In the genomic region with DNA sequence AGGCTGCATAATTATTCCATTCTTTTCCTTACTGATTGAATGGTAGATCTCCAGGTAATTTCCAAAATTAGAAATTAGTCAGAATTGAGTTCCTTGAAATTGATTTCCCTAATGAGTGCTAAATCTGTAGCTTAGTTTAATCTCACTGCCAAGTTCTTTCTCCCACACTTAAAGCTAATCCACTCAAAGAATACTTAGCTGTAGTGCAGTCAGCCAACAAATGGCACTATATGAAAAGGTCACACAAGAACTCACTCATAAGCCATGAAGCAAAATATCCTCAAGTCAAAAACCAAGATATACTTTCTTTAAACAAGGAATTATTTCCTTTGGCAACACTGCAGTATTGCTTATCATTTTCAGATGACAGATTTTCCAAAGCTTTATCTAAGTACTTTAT, we compare ENCODE assay signal across 19 cellular contexts.
DNase-seq lines count a peak whose midpoint lies in the region; ATAC-seq and TF ChIP-seq lines count a peak whose summit lies in the region.
"Had no signal": no experiment of that assay in that cellular context is flagged by ENCODE, and none has a peak within 500 bp of the region (broad histone marks: within the 10 kb centered on the region; RNA-seq: fewer than 3 reads in every experiment).

No MANE protein-coding gene starts in this region.

- ATAC-seq in heart left ventricle (peak in 1 of 4 donors; percentile 46), right cardiac atrium (no peak), left ventricle myocardium superior (peak; percentile 53)
- ATAC-seq in natural killer cell treated with Interleukin-12 subunit alpha and Interleukin-12 subunit beta and Interleukin-15 and Interleukin-18, amount 100 ng/mL, for 72 hours, result no peak
- ATAC-seq: K562 had no signal

- no peak overlapping the region for H3K4me3 Mint-ChIP-seq in natural killer cell treated with Interleukin-12 subunit alpha and Interleukin-12 subunit beta and Interleukin-15 and Interleukin-18, amount 100 ng/mL, for 72 hours
- H3K4me3 Mint-ChIP-seq: CD8-positive, alpha-beta memory T cell; HFFc6 had no signal

- H3K4me1 Mint-ChIP-seq in natural killer cell treated with Interleukin-12 subunit alpha and Interleukin-12 subunit beta and Interleukin-15 and Interleukin-18, amount 100 ng/mL, for 72 hours (ENCODE audit: low read depth in 2 of 2), result peaks cover 0 to 1% of the 10 kb centered on the region in 2 donors

- H3K27ac Mint-ChIP-seq in natural killer cell treated with Interleukin-12 subunit alpha and Interleukin-12 subunit beta and Interleukin-15 and Interleukin-18, amount 100 ng/mL, for 72 hours, result no peak overlapping the region
- H3K27ac Mint-ChIP-seq: HFFc6 had no signal

- no peaks in the 10 kb centered on the region for H3K27me3 Mint-ChIP-seq in natural killer cell treated with Interleukin-12 subunit alpha and Interleukin-12 subunit beta and Interleukin-15 and Interleukin-18, amount 100 ng/mL, for 72 hours
- H3K27me3 Mint-ChIP-seq: CD8-positive, alpha-beta memory T cell had no signal

- no peaks in the 10 kb centered on the region for H3K27me3 ChIP-seq in heart left ventricle
- no peaks in the 10 kb centered on the region for H3K27me3 ChIP-seq in right cardiac atrium (ENCODE audit: control insufficient read depth, insufficient read depth)
- H3K27me3 ChIP-seq: BLaER1 treated with 17β-estradiol and CSF1 and Interleukin-3, amounts not matched to agents 10 nM and 100 nM had no signal

- intact Hi-C loops in heart left ventricle (cut with DNase I) (no loop called here), right cardiac atrium (cut with DNase I) (no loop called here), left ventricle myocardium superior (cut with micrococcal nuclease) (no loop called here)

- peaks cover 0 to 71% (median 49%) of the 10 kb centered on the region in 9 donors for H3K36me3 ChIP-seq in heart left ventricle

- H3K4me3 ChIP-seq in heart left ventricle (no peak overlapping the region), right cardiac atrium (ENCODE audit: low read length) (no peak overlapping the region)
- H3K4me3 ChIP-seq: BLaER1 treated with 17β-estradiol and CSF1 and Interleukin-3, amounts not matched to agents 10 nM and 100 nM; K562 had no signal

- no peaks in the 10 kb centered on the region for H3K9me3 Mint-ChIP-seq in natural killer cell treated with Interleukin-12 subunit alpha and Interleukin-12 subunit beta and Interleukin-15 and Interleukin-18, amount 100 ng/mL, for 72 hours
- H3K9me3 Mint-ChIP-seq: CD8-positive, alpha-beta memory T cell; HFFc6 had no signal

- TF ChIP-seq POLR2A in heart left ventricle (IDR thresholded peaks at IDR 0.05), result no peak
- no peak for TF ChIP-seq POLR2A in erythroblast (IDR thresholded peaks at IDR 0.05; ENCODE audit: low read length)

- H3K27ac ChIP-seq in heart left ventricle (peak overlapping the region in 8 of 12 donors; percentile 8 to 65 (median 49)), right cardiac atrium (ENCODE audit: low read length) (no peak overlapping the region)
- H3K27ac ChIP-seq: BLaER1 treated with 17β-estradiol and CSF1 and Interleukin-3, amounts not matched to agents 10 nM and 100 nM had no signal

- H3K9me3 ChIP-seq in heart left ventricle (no peaks in the 10 kb centered on the region), right cardiac atrium (ENCODE audit: control insufficient read depth, low read length) (no peaks in the 10 kb centered on the region)

- TF ChIP-seq CTCF in heart left ventricle (IDR thresholded peaks at IDR 0.05), result no peak

- H3K4me1 ChIP-seq in heart left ventricle, result peaks cover 0 to 38% (median 14%) of the 10 kb centered on the region in 12 donors
- peaks cover 3% of the 10 kb centered on the region for H3K4me1 ChIP-seq in right cardiac atrium (ENCODE audit: control insufficient read depth, insufficient read depth, low read length)
- H3K4me1 ChIP-seq: BLaER1 treated with 17β-estradiol and CSF1 and Interleukin-3, amounts not matched to agents 10 nM and 100 nM had no signal

- peaks cover 30% of the 10 kb centered on the region for H3K36me3 Mint-ChIP-seq in natural killer cell treated with Interleukin-12 subunit alpha and Interleukin-12 subunit beta and Interleukin-15 and Interleukin-18, amount 100 ng/mL, for 72 hours

- DNase-seq in heart left ventricle (no peak), right cardiac atrium (no peak), NCI-H82 treated with DMSO at 0.1 percent for 48 hours (lab: John Stamatoyannopoulos, UW; ENCODE audit: unreplicated experiment) (peak; percentile 95), left ventricle myocardium superior (no peak), germinal center (ENCODE audit: low spot score) (no peak), erythroblast (lab: John Stamatoyannopoulos, UW) (no peak)
- DNase-seq in natural killer cell treated with Interleukin-12 subunit alpha and Interleukin-12 subunit beta and Interleukin-15 and Interleukin-18, amount 100 ng/mL, for 72 hours (ENCODE audit: low spot score), result no peak
- DNase-seq: CD8-positive, alpha-beta memory T cell; DMS79 treated with DMSO at 0.1 percent for 48 hours; HFFc6; NCI-H1105 treated with DMSO at 0.1 percent for 48 hours; NCI-H1694; NCI-H2081 treated with DMSO at 0.1 percent for 48 hours; NCI-H446 treated with DMSO at 0.1 percent for 48 hours; NCI-H748 treated with DMSO at 0.1 percent for 48 hours; OCI-M1; SHP77 treated with DMSO at 0.1 percent for 48 hours had no signal
